ENCODE assay signal across 17 cellular contexts in genomic region chr17:15306406-15306970, GRCh38. TPM values are rescaled to one million over a fixed set of nuclear protein-coding genes. Genes with fewer than 3 reads are reported as not detected.
DNase-seq lines count a peak whose midpoint lies in the region; ATAC-seq and TF ChIP-seq lines count a peak whose summit lies in the region.
"Had no signal": no experiment of that assay in that cellular context is flagged by ENCODE, and none has a peak within 500 bp of the region (broad histone marks: within the 10 kb centered on the region; RNA-seq: fewer than 3 reads in every experiment).

No MANE protein-coding gene starts in this region.

- POLR2A ChIA-PET in PC-3 (lab: Charles Lee; ENCODE audit: unreplicated experiment) = no interaction called here

- H3K9me3 ChIP-seq in PC-3 (ENCODE audit: low read length) (no peaks in the 10 kb centered on the region), mucosa of rectum (ENCODE audit: control insufficient read depth in 2 of 2, low read length in 2 of 2) (no peaks in the 10 kb centered on the region), tibial nerve (no peaks in the 10 kb centered on the region)

- H3K36me3 ChIP-seq in PC-3 (ENCODE audit: low read depth, low read length) (no peaks in the 10 kb centered on the region), mucosa of rectum (ENCODE audit: control insufficient read depth in 2 of 2, insufficient read depth in 2 of 2, low read length in 2 of 2) (no peaks in the 10 kb centered on the region), tibial nerve (no peaks in the 10 kb centered on the region)

- peaks cover 21% of the 10 kb centered on the region for H3K4me1 ChIP-seq in PC-3 (ENCODE audit: insufficient read depth, low read length)
- peaks cover 3% of the 10 kb centered on the region in 2 donors for H3K4me1 ChIP-seq in mucosa of rectum (ENCODE audit: control insufficient read depth in 2 of 2, insufficient read depth in 2 of 2, low read length in 2 of 2)
- peaks cover 0 to 16% (median 3%) of the 10 kb centered on the region in 4 donors for H3K4me1 ChIP-seq in tibial nerve

- H4K20me1 ChIP-seq in PC-3 (ENCODE audit: low read length) = no peaks in the 10 kb centered on the region

- no peak for TF ChIP-seq EP300 in tibial nerve (IDR thresholded peaks at IDR 0.05)

- BruUV-seq in PC-3 (replicated peaks; lab: Mats Ljungman, UMichigan) = no TSS peak

- H3K27ac ChIP-seq in PC-3 (ENCODE audit: low read length) (no peak overlapping the region), coronary artery (no peak overlapping the region), mucosa of rectum (ENCODE audit: low read depth in 2 of 2, low read length in 2 of 2) (peak overlapping the region; percentile 24 to 26), tibial nerve (peak overlapping the region; percentile 5 to 83 (median 52))

- no peak for DNase-seq in PC-3
- DNase-seq in coronary artery (ENCODE audit: low spot score) = no peak
- no peak for DNase-seq in tibial nerve (ENCODE audit: low spot score in 2 of 2)
- DNase-seq in left colon = no peak
- no peak for DNase-seq in NAMALWA (ENCODE audit: low spot score)
- DNase-seq: activated CD4-positive, alpha-beta T cell treated with anti-CD3 and anti-CD28 coated beads, Interleukin-2, amount 10 ng/mL, durations not matched to agents 24 days and 14 days; activated naive CD8-positive, alpha-beta T cell treated with anti-CD3 and anti-CD28 coated beads, Interleukin-2, amount 10 ng/mL, durations not matched to agents 7 days and 5 days; activated T-cell treated with anti-CD3 and anti-CD28 coated beads, Interleukin-2, amount 50 U/mL, for 24 hours; DMS53; glutamatergic neuron; islet precursor cell; NCI-H1694; NCI-H446 treated with DMSO at 0.1 percent for 48 hours; posterior cingulate gyrus had no signal

- H3K9ac ChIP-seq in PC-3 (ENCODE audit: low read length) (no peak overlapping the region), mucosa of rectum (ENCODE audit: low read depth in 1 of 2, low read length in 2 of 2) (no peak overlapping the region)

- CTCF ChIA-PET in PC-3 (lab: Charles Lee) = no interaction called here

- 2 to 10% methylated on average over 4 of the region's 4 CpGs for WGBS in tibial nerve, 2 donors

- no peak for TF ChIP-seq POLR2A in tibial nerve (IDR thresholded peaks at IDR 0.05)

- H3K27me3 ChIP-seq in PC-3 (ENCODE audit: low read length) (no peaks in the 10 kb centered on the region), mucosa of rectum (ENCODE audit: control insufficient read depth in 2 of 2, insufficient read depth in 2 of 2, low read length in 2 of 2) (no peaks in the 10 kb centered on the region), tibial nerve (no peaks in the 10 kb centered on the region)

- no peaks in the 10 kb centered on the region for H3F3A ChIP-seq in PC-3 (ENCODE audit: low read length, unreplicated experiment)

- peak overlapping the region; percentile 58 for H3K4me2 ChIP-seq in PC-3 (ENCODE audit: low read length)

- peak overlapping the region; percentile 1; the same call in 1 of the 2 replicates for H3K4me3 ChIP-seq in PC-3 (ENCODE audit: low read length)
- H3K4me3 ChIP-seq in coronary artery = peak overlapping the region; percentile 43
- peak overlapping the region in 1 of 2 donors; percentile 20 for H3K4me3 ChIP-seq in mucosa of rectum (ENCODE audit: low read length in 2 of 2)
- H3K4me3 ChIP-seq in tibial nerve = peak overlapping the region in 1 of 4 donors; percentile 35

- TF ChIP-seq CTCF in PC-3 (conservative IDR thresholded peaks at IDR 0.05; ENCODE audit: low read depth, low read length) (no peak), coronary artery (IDR thresholded peaks at IDR 0.05) (no peak), tibial nerve (IDR thresholded peaks at IDR 0.05) (no peak)

- H3K79me2 ChIP-seq in PC-3 (ENCODE audit: low read length) = no peaks in the 10 kb centered on the region

- ATAC-seq in PC-3 (no peak), HG03469 (IDR thresholded peaks at IDR 0.05; ENCODE audit: unreplicated experiment) (no peak), left colon (no peak)

- peak overlapping the region; percentile 59 for H2AFZ ChIP-seq in PC-3 (ENCODE audit: low read length)

- H3K9me2 ChIP-seq in PC-3 (replicated peaks; ENCODE audit: low read length) = peaks cover 3% of the 10 kb centered on the region; the same call in 1 of the 2 replicates

- intact Hi-C loops in PC-3 (cut with micrococcal nuclease) (no loop called here), left colon (cut with DNase I, micrococcal nuclease) (no loop called here)

RNA-seq across cellular contexts. Expression of gene TEKT3, which starts 34.9 kb away (rescaled TPM):
- total RNA-seq in PC-3 (2014; rRNA removed) = not detected in 2 replicates
- 1 to 10 TPM in 2 of 4 donors, under 1 TPM in 2; 0.20 to 3.7 (median 1.0) TPM for total RNA-seq in tibial nerve
- total RNA-seq in left colon = under 1 TPM; 0.36 to 0.64 TPM
- total RNA-seq: activated CD4-positive, alpha-beta T cell treated with anti-CD3 and anti-CD28 coated beads, Interleukin-2, amount 10 ng/mL, durations not matched to agents 24 days and 14 days; activated naive CD8-positive, alpha-beta T cell treated with anti-CD3 and anti-CD28 coated beads, Interleukin-2, amount 10 ng/mL, durations not matched to agents 7 days and 5 days; mononuclear cell had no signal

RNA-seq across cellular contexts. Expression of gene PMP22, which starts 41.4 kb away (rescaled TPM):
- total RNA-seq in PC-3 (2014; rRNA removed) (51.0 and 51.1 TPM in 2 replicates), tibial nerve (1,000 to 10,000 TPM in 3 of 4 donors, 100 to 1,000 TPM in 1; 784 to 3,019 (median 2,270) TPM), left colon (10 to 100 TPM; 22.5 to 52.8 TPM)

Comparison
In these comparisons a context has a peak if more than half of its experiments do, and no peak if none do; other contexts are left out.
1. H3K27ac ChIP-seq: peak in mucosa of rectum (2 of 2) and tibial nerve (4 of 4); none in PC-3 (single experiment) and coronary artery (0 of 2).
2. RNA of gene PMP22, which starts 41.4 kb away (total RNA-seq): 784 to 3,019 TPM in tibial nerve; 22.5 to 52.8 TPM in left colon and 51.0 to 51.1 TPM in PC-3; every median in the first group is over 10 times any median in the second.